Comparison of ENCODE assay signal across 1 cellular context in the genomic region with DNA sequence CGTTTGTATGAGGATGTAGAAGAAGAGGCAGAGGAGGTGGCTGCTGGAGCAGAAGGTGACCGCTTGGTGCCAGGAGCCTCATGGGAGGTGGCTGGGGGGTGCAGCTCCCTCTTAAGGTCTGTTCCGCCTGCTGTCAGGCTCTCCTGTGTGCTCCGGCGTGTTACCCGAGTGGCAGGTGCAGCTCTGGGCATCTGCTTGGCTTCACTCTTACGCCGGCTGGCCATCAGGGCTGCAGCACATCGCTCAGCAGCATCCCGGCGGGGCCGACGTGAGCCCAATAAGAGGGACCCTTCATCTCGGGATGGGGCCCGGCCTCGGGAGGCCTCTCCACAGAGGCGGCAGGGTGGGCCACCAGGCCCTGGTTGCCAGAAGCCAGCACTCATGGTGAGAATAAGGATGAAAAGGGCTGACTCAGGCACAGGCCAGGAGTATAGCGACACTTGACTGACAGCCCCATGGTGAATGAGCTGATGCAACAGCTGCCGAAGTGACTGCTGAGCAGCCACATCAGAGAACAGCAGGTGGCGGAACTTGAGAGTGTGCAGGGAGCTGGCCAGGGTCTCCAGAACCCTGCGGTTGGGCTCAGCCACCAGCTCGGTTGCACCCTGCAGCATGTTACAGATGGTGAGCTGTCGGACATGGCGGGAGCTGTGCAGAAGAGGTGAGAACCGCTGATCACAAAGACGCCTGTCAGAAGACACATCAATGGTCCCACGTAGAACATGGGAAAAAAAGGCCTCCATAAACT.
A peak's percentile ranks its signal among the peaks of the same experiment; 100 is the strongest.
TF ChIP-seq lines count a peak whose summit lies in the region.

No MANE protein-coding gene starts in this region.

TF ChIP-seq in K562, 482 proteins besides CTCF, POLR2A, EP300 and RAD21 (continued from another document and continues in another):
- TF ChIP-seq, protein P1, sequence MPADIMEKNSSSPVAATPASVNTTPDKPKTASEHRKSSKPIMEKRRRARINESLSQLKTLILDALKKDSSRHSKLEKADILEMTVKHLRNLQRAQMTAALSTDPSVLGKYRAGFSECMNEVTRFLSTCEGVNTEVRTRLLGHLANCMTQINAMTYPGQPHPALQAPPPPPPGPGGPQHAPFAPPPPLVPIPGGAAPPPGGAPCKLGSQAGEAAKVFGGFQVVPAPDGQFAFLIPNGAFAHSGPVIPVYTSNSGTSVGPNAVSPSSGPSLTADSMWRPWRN (IDR thresholded peaks at IDR 0.05; ENCODE audit: low read depth) = no peak
- TF ChIP-seq PHB2 (IDR thresholded peaks at IDR 0.05; ENCODE audit: low read depth) (no peak), SETDB1 (IDR thresholded peaks at IDR 0.05; ENCODE audit: low read length) (no peak), NCOA1 (IDR thresholded peaks at IDR 0.05; ENCODE audit: low read depth) (no peak), NR2C1 (IDR thresholded peaks at IDR 0.05) (no peak), NR2C1 (tag; IDR thresholded peaks at IDR 0.05) (0 out of 2 replicates have a peak, but pooled peaks have one; percentile 26), SREBF2 (CRISPR knock-in tag; IDR thresholded peaks at IDR 0.05) (no peak), TOE1 (IDR thresholded peaks at IDR 0.05; ENCODE audit: borderline replicate concordance) (no peak), TOE1 (CRISPR knock-in tag; IDR thresholded peaks at IDR 0.05; ENCODE audit: borderline replicate concordance, low read depth) (no peak), SUPT5H (IDR thresholded peaks at IDR 0.05) (no peak), JUN (IDR thresholded peaks at IDR 0.05; ENCODE audit: borderline replicate concordance, low read depth, low read length) (peak; percentile 58; the same call in 1 of the 2 replicates), JUN (CRISPR knock-in tag; IDR thresholded peaks at IDR 0.05; ENCODE audit: borderline replicate concordance) (0 out of 2 replicates have a peak, but pooled peaks have one; percentile 56), FOXA1 (IDR thresholded peaks at IDR 0.05; ENCODE audit: borderline replicate concordance) (no peak), ETV1 (tag; conservative IDR thresholded peaks at IDR 0.05; ENCODE audit: low read depth) (peak; percentile 28; the same call in 1 of the 2 replicates), CBFB (CRISPR knock-in tag; IDR thresholded peaks at IDR 0.05) (0 out of 2 replicates have a peak, but pooled peaks have one; percentile 45), TAF15 (IDR thresholded peaks at IDR 0.05; ENCODE audit: low read depth, low read length) (no peak), GATA2 (CRISPR knock-in tag; IDR thresholded peaks at IDR 0.05) (no peak), HDAC8 (tag; IDR thresholded peaks at IDR 0.05) (no peak), CTBP1 (IDR thresholded peaks at IDR 0.05; ENCODE audit: borderline replicate concordance) (no peak), MBD2 (IDR thresholded peaks at IDR 0.05; ENCODE audit: borderline replicate concordance, low read depth) (no peak), BCL6 (CRISPR knock-in tag; IDR thresholded peaks at IDR 0.05) (no peak), NFIX (CRISPR knock-in tag; IDR thresholded peaks at IDR 0.05; ENCODE audit: low read depth) (no peak), FOXJ3 (CRISPR knock-in tag; IDR thresholded peaks at IDR 0.05) (no peak), ATF1 (CRISPR knock-in tag; IDR thresholded peaks at IDR 0.05) (no peak), ATF1 (tag; IDR thresholded peaks at IDR 0.05) (no peak), ZNF644 (tag; IDR thresholded peaks at IDR 0.05; ENCODE audit: low read depth) (no peak), CREM (IDR thresholded peaks at IDR 0.05; ENCODE audit: low read depth) (no peak), PCBP2 (IDR thresholded peaks at IDR 0.05; ENCODE audit: low read depth, low read length, poor library complexity, severe bottlenecking) (no peak), KLF16 (IDR thresholded peaks at IDR 0.05) (no peak), HDAC3 (IDR thresholded peaks at IDR 0.05; ENCODE audit: borderline replicate concordance, partially characterized antibody) (no peak), NCOA6 (IDR thresholded peaks at IDR 0.05) (no peak), BRD9 (IDR thresholded peaks at IDR 0.05; ENCODE audit: low read depth, partially characterized antibody) (no peak), SRSF1 (IDR thresholded peaks at IDR 0.05; ENCODE audit: low read depth, low read length) (no peak), CSDE1 (IDR thresholded peaks at IDR 0.05) (no peak), XRCC5 (IDR thresholded peaks at IDR 0.05; ENCODE audit: low read depth, low read length) (no peak), NEUROD1 (IDR thresholded peaks at IDR 0.05; ENCODE audit: borderline replicate concordance, low read depth, low read length, partially characterized antibody) (no peak), SMARCB1 (IDR thresholded peaks at IDR 0.05; ENCODE audit: insufficient read length, low read depth) (no peak)
- TF ChIP-seq, protein P2, sequence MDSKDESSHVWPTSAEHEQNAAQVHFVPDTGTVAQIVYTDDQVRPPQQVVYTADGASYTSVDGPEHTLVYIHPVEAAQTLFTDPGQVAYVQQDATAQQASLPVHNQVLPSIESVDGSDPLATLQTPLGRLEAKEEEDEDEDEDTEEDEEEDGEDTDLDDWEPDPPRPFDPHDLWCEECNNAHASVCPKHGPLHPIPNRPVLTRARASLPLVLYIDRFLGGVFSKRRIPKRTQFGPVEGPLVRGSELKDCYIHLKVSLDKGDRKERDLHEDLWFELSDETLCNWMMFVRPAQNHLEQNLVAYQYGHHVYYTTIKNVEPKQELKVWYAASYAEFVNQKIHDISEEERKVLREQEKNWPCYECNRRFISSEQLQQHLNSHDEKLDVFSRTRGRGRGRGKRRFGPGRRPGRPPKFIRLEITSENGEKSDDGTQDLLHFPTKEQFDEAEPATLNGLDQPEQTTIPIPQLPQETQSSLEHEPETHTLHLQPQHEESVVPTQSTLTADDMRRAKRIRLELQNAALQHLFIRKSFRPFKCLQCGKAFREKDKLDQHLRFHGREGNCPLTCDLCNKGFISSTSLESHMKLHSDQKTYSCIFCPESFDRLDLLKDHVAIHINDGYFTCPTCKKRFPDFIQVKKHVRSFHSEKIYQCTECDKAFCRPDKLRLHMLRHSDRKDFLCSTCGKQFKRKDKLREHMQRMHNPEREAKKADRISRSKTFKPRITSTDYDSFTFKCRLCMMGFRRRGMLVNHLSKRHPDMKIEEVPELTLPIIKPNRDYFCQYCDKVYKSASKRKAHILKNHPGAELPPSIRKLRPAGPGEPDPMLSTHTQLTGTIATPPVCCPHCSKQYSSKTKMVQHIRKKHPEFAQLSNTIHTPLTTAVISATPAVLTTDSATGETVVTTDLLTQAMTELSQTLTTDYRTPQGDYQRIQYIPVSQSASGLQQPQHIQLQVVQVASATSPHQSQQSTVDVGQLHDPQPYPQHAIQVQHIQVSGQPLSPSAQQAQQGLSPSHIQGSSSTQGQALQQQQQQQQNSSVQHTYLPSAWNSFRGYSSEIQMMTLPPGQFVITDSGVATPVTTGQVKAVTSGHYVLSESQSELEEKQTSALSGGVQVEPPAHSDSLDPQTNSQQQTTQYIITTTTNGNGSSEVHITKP (IDR thresholded peaks at IDR 0.05; ENCODE audit: partially characterized antibody) = no peak
- TF ChIP-seq, protein P3, sequence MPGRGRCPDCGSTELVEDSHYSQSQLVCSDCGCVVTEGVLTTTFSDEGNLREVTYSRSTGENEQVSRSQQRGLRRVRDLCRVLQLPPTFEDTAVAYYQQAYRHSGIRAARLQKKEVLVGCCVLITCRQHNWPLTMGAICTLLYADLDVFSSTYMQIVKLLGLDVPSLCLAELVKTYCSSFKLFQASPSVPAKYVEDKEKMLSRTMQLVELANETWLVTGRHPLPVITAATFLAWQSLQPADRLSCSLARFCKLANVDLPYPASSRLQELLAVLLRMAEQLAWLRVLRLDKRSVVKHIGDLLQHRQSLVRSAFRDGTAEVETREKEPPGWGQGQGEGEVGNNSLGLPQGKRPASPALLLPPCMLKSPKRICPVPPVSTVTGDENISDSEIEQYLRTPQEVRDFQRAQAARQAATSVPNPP (IDR thresholded peaks at IDR 0.05; ENCODE audit: borderline replicate concordance, insufficient read depth, insufficient read length) = no peak
- TF ChIP-seq, protein P4, sequence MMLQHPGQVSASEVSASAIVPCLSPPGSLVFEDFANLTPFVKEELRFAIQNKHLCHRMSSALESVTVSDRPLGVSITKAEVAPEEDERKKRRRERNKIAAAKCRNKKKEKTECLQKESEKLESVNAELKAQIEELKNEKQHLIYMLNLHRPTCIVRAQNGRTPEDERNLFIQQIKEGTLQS (IDR thresholded peaks at IDR 0.05) = peak; percentile 98
- TF ChIP-seq, protein P4 (CRISPR knock-in tag; conservative IDR thresholded peaks at IDR 0.05) = peak; percentile 69
- TF ChIP-seq, protein P5, sequence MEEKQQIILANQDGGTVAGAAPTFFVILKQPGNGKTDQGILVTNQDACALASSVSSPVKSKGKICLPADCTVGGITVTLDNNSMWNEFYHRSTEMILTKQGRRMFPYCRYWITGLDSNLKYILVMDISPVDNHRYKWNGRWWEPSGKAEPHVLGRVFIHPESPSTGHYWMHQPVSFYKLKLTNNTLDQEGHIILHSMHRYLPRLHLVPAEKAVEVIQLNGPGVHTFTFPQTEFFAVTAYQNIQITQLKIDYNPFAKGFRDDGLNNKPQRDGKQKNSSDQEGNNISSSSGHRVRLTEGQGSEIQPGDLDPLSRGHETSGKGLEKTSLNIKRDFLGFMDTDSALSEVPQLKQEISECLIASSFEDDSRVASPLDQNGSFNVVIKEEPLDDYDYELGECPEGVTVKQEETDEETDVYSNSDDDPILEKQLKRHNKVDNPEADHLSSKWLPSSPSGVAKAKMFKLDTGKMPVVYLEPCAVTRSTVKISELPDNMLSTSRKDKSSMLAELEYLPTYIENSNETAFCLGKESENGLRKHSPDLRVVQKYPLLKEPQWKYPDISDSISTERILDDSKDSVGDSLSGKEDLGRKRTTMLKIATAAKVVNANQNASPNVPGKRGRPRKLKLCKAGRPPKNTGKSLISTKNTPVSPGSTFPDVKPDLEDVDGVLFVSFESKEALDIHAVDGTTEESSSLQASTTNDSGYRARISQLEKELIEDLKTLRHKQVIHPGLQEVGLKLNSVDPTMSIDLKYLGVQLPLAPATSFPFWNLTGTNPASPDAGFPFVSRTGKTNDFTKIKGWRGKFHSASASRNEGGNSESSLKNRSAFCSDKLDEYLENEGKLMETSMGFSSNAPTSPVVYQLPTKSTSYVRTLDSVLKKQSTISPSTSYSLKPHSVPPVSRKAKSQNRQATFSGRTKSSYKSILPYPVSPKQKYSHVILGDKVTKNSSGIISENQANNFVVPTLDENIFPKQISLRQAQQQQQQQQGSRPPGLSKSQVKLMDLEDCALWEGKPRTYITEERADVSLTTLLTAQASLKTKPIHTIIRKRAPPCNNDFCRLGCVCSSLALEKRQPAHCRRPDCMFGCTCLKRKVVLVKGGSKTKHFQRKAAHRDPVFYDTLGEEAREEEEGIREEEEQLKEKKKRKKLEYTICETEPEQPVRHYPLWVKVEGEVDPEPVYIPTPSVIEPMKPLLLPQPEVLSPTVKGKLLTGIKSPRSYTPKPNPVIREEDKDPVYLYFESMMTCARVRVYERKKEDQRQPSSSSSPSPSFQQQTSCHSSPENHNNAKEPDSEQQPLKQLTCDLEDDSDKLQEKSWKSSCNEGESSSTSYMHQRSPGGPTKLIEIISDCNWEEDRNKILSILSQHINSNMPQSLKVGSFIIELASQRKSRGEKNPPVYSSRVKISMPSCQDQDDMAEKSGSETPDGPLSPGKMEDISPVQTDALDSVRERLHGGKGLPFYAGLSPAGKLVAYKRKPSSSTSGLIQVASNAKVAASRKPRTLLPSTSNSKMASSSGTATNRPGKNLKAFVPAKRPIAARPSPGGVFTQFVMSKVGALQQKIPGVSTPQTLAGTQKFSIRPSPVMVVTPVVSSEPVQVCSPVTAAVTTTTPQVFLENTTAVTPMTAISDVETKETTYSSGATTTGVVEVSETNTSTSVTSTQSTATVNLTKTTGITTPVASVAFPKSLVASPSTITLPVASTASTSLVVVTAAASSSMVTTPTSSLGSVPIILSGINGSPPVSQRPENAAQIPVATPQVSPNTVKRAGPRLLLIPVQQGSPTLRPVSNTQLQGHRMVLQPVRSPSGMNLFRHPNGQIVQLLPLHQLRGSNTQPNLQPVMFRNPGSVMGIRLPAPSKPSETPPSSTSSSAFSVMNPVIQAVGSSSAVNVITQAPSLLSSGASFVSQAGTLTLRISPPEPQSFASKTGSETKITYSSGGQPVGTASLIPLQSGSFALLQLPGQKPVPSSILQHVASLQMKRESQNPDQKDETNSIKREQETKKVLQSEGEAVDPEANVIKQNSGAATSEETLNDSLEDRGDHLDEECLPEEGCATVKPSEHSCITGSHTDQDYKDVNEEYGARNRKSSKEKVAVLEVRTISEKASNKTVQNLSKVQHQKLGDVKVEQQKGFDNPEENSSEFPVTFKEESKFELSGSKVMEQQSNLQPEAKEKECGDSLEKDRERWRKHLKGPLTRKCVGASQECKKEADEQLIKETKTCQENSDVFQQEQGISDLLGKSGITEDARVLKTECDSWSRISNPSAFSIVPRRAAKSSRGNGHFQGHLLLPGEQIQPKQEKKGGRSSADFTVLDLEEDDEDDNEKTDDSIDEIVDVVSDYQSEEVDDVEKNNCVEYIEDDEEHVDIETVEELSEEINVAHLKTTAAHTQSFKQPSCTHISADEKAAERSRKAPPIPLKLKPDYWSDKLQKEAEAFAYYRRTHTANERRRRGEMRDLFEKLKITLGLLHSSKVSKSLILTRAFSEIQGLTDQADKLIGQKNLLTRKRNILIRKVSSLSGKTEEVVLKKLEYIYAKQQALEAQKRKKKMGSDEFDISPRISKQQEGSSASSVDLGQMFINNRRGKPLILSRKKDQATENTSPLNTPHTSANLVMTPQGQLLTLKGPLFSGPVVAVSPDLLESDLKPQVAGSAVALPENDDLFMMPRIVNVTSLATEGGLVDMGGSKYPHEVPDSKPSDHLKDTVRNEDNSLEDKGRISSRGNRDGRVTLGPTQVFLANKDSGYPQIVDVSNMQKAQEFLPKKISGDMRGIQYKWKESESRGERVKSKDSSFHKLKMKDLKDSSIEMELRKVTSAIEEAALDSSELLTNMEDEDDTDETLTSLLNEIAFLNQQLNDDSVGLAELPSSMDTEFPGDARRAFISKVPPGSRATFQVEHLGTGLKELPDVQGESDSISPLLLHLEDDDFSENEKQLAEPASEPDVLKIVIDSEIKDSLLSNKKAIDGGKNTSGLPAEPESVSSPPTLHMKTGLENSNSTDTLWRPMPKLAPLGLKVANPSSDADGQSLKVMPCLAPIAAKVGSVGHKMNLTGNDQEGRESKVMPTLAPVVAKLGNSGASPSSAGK (IDR thresholded peaks at IDR 0.05) = peak; percentile 78
- TF ChIP-seq, protein P6, sequence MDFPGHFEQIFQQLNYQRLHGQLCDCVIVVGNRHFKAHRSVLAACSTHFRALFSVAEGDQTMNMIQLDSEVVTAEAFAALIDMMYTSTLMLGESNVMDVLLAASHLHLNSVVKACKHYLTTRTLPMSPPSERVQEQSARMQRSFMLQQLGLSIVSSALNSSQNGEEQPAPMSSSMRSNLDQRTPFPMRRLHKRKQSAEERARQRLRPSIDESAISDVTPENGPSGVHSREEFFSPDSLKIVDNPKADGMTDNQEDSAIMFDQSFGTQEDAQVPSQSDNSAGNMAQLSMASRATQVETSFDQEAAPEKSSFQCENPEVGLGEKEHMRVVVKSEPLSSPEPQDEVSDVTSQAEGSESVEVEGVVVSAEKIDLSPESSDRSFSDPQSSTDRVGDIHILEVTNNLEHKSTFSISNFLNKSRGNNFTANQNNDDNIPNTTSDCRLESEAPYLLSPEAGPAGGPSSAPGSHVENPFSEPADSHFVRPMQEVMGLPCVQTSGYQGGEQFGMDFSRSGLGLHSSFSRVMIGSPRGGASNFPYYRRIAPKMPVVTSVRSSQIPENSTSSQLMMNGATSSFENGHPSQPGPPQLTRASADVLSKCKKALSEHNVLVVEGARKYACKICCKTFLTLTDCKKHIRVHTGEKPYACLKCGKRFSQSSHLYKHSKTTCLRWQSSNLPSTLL (IDR thresholded peaks at IDR 0.05) = no peak
- TF ChIP-seq, protein P7, sequence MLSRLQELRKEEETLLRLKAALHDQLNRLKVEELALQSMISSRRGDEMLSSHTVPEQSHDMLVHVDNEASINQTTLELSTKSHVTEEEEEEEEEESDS (CRISPR knock-in tag; IDR thresholded peaks at IDR 0.05) = no peak
